Comparison of ENCODE assay signal across 8 cellular contexts in genomic region chr1:150321826-150322166, GRCh38. TPM values are rescaled to one million over a fixed set of nuclear protein-coding genes. Genes with fewer than 3 reads are reported as not detected.
DNase-seq lines count a peak whose midpoint lies in the region; ATAC-seq and TF ChIP-seq lines count a peak whose summit lies in the region.

No MANE protein-coding gene starts in this region.

- H3K27ac ChIP-seq in caudate nucleus (ENCODE audit: low read depth, low read length) = peak overlapping the region; percentile 92

- TF ChIP-seq CTCF in BJ (IDR thresholded peaks at IDR 0.05; ENCODE audit: insufficient read depth, low read depth, low read length) (no peak), mucosa of descending colon (IDR thresholded peaks at IDR 0.05) (no peak)

- peak overlapping the region; percentile 95 to 100 (median 100) for H3K4me3 Mint-ChIP-seq in IgD-negative memory B cell

- ATAC-seq in mucosa of descending colon = no peak

- no peaks in the 10 kb centered on the region for H3K9me3 Mint-ChIP-seq in IgD-negative memory B cell

- peaks cover 3% of the 10 kb centered on the region for H3K36me3 Mint-ChIP-seq in IgD-negative memory B cell

- no peaks in the 10 kb centered on the region for H3K27me3 Mint-ChIP-seq in IgD-negative memory B cell

- POLR2A ChIA-PET in BJ (lab: Charles Lee) = no interaction called here

- H3K9me3 ChIP-seq in mucosa of descending colon = no peaks in the 10 kb centered on the region

- H3K36me3 ChIP-seq in BJ (ENCODE audit: control insufficient read depth, insufficient read depth, low read length) (peaks cover 6% of the 10 kb centered on the region), mucosa of descending colon (ENCODE audit: low read depth) (peaks cover 8% of the 10 kb centered on the region)

- CTCF ChIA-PET in BJ (lab: Yijun Ruan, JAX) = no interaction called here

- H3K4me3 ChIP-seq in BJ (ENCODE audit: low read depth, low read length) (peak overlapping the region; percentile 97), mucosa of descending colon (peak overlapping the region; percentile 83)

- H3K4me1 Mint-ChIP-seq in IgD-negative memory B cell = peaks cover 10 to 18% (median 14%) of the 10 kb centered on the region in 3 donors

- H3K4me1 ChIP-seq in mucosa of descending colon (ENCODE audit: low read depth) = peaks cover 11% of the 10 kb centered on the region

- H3K27ac Mint-ChIP-seq in IgD-negative memory B cell = peak overlapping the region; percentile 90 to 99 (median 95)

- DNase-seq in BJ (ENCODE audit: low read depth) = no peak
- DNase-seq in caudate nucleus (lab: John Stamatoyannopoulos, UW) = peak in 3 of 61 donors; percentile 22 to 27 (median 26)
- peak in 1 of 3 donors; percentile 5 for DNase-seq in mucosa of descending colon
- no peak for DNase-seq in SW480 (ENCODE audit: low spot score)
- no peak for DNase-seq in activated CD4-positive, alpha-beta T cell treated with anti-CD3 and anti-CD28 coated beads for 1 hour
- no peak for DNase-seq in stimulated activated CD8-positive, alpha-beta memory T cell treated with anti-CD3 and anti-CD28 coated beads, Interleukin-4, amount 100 ng/mL, for 48 hours
- DNase-seq in amniotic stem cell (lab: John Stamatoyannopoulos, UW) = no peak

- H3K27me3 ChIP-seq in BJ (ENCODE audit: control insufficient read depth, insufficient read depth, low read length) = no peaks in the 10 kb centered on the region

- intact Hi-C loops in mucosa of descending colon (cut with DNase I, micrococcal nuclease) = no loop called here

RNA-seq across cellular contexts. Expression of gene PRPF3, which starts 0.5 kb away (rescaled TPM):
- polyA plus RNA-seq in BJ (2011; rRNA removed) (20.5 and 25.5 TPM in 2 replicates), IgD-negative memory B cell (26.2 TPM)
- 12.9 and 16.6 TPM in 2 replicates for polyA minus RNA-seq in BJ (2011; rRNA and poly(A)+ RNA removed)
- total RNA-seq in mucosa of descending colon = 10 to 100 TPM; 58.5 to 62.6 (median 60.4) TPM

RNA-seq across cellular contexts. Expression of gene MRPS21, which starts 28.1 kb away (rescaled TPM):
- polyA plus RNA-seq in BJ (2011; rRNA removed) (30.5 and 69.2 TPM in 2 replicates), IgD-negative memory B cell (79.3 TPM)
- 8.9 and 13.8 TPM in 2 replicates for polyA minus RNA-seq in BJ (2011; rRNA and poly(A)+ RNA removed)
- 10 to 100 TPM; 39.4 to 50.2 (median 45.6) TPM for total RNA-seq in mucosa of descending colon

RNA-seq across cellular contexts. Expression of gene CIART, which starts 39.4 kb away (rescaled TPM):
- polyA plus RNA-seq in BJ (2011; rRNA removed) = 17.2 and 18.7 TPM in 2 replicates
- polyA minus RNA-seq in BJ (2011; rRNA and poly(A)+ RNA removed) = 12.9 and 27.8 TPM in 2 replicates
- not detected for polyA plus RNA-seq in IgD-negative memory B cell
- total RNA-seq in mucosa of descending colon = 10 to 100 TPM in 1 of 3 donors, 1 to 10 TPM in 1, under 1 TPM in 1; 0.49 to 12.6 (median 1.6) TPM

RNA-seq across cellular contexts. Expression of gene RPRD2, which starts 42.2 kb away (rescaled TPM):
- polyA plus RNA-seq in BJ (2011; rRNA removed) (15.1 and 16.4 TPM in 2 replicates), IgD-negative memory B cell (34.1 TPM)
- polyA minus RNA-seq in BJ (2011; rRNA and poly(A)+ RNA removed) = 10.4 and 12.8 TPM in 2 replicates
- 10 to 100 TPM; 28.3 to 43.1 (median 32.4) TPM for total RNA-seq in mucosa of descending colon

RNA-seq across cellular contexts. Expression of gene C1orf54, which starts 49.2 kb away (rescaled TPM):
- polyA plus RNA-seq in BJ (2011; rRNA removed) (9.4 and 17.1 TPM in 2 replicates), IgD-negative memory B cell (2.9 TPM)
- polyA minus RNA-seq in BJ (2011; rRNA and poly(A)+ RNA removed) = 1.5 and 1.9 TPM in 2 replicates
- 10 to 100 TPM in 1 of 3 donors, 1 to 10 TPM in 2; 4.5 to 26.2 (median 6.4) TPM for total RNA-seq in mucosa of descending colon

Comparison
In these comparisons a context has a peak if more than half of its experiments do, and no peak if none do; other contexts are left out.
1. RNA of gene CIART, which starts 39.4 kb away (polyA plus RNA-seq): 17.2 to 18.7 TPM in BJ; not detected in IgD-negative memory B cell (single experiment); every median in the first group is over 10 times any median in the second.